9 cellular contexts compared by ENCODE assay signal in the genomic region with DNA sequence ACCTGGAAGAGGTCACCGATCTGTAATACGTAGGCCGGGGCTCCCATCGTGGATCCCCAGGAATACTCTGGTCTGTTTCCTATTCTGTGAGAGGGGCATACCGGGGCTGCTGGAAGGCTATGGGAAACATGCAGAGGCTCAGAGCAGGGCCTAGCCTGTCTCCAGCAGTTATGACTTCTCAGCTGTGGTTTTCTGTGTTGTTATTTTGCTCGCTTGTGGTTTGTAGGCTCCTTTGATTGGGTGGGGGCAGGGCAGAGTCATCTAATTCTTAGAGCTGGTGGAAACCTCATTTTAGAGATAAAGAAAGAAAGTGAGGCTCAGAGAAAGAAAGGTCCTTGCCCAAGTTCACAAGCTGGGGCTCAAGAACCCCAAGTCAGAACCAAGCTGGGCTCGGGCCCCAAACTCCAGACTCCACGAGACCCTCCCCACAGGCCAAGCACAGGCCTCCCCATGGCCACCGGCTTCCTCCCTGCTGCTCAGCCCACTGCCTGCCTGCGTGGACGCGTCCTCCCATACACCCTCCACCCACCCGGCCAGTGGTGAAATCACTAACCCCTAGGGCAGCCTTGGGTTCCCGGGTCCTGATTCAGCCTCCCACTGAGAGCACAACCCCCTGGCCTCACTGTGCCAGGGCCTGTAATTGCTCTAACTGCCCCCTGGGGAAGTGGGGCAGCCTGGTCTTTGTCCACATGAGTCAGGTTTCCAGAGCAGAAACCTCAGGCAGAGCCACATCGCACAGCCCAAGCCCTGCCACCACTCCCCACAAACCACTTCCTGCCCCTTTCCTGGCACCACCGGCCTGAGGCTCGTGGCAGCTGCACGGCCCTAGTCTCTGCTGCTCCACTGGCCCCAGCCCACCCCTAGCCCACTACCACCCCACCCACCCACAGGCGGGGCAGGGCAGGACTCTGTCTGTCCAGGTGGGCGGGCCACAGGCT.
A peak's percentile ranks its signal among the peaks of the same experiment; 100 is the strongest.
DNase-seq lines count a peak whose midpoint lies in the region; ATAC-seq and TF ChIP-seq lines count a peak whose summit lies in the region.
"Had no signal": no experiment of that assay in that cellular context is flagged by ENCODE, and none has a peak within 500 bp of the region (broad histone marks: within the 10 kb centered on the region; RNA-seq: fewer than 3 reads in every experiment).

No MANE protein-coding gene starts in this region.

- no peaks in the 10 kb centered on the region for H3K36me3 Mint-ChIP-seq in CD4-positive, alpha-beta T cell (ENCODE audit: low read depth)

- peak overlapping the region; percentile 82 for H3K27ac Mint-ChIP-seq in CD4-positive, alpha-beta T cell

- POLR2A ChIA-PET in CD4-positive, alpha-beta T cell (lab: Charles Lee), result interaction anchor here (0.8 to 4.8 kb wide), 23 partner anchors 12 to 1030 kb away, joined by 3 to 55 read pairs (median 6); partner anchors contain the start of gene TLE3

- DNase-seq in CD4-positive, alpha-beta T cell, result peak; percentile 67 to 82 (median 76)
- DNase-seq in UCSD-AML1 (lab: John Stamatoyannopoulos, UW; ENCODE audit: unreplicated experiment), result peak; percentile 90
- peak in 1 of 2 donors; percentile 50 for DNase-seq in breast epithelium (ENCODE audit: low spot score in 2 of 2)
- peak; percentile 68 for DNase-seq in mucosa of gallbladder (ENCODE audit: low spot score)
- DNase-seq in stimulated activated naive CD4-positive, alpha-beta T cell treated with Interleukin-2 at 50 U/mL for 16 hours (lab: John Stamatoyannopoulos, UW), result peak; percentile 79
- DNase-seq in vagina (ENCODE audit: extremely low spot score in 2 of 2), result no peak

- peak; percentile 83 for ATAC-seq in CD4-positive, alpha-beta T cell (ENCODE audit: poor library complexity)
- ATAC-seq in GM21381 (IDR thresholded peaks at IDR 0.05; ENCODE audit: unreplicated experiment), result peak; percentile 60

- H3K9me3 ChIP-seq in CD4-positive, alpha-beta T cell (ENCODE audit: control insufficient read depth, low read length), result no peaks in the 10 kb centered on the region
- H3K9me3 ChIP-seq in breast epithelium (no peaks in the 10 kb centered on the region), vagina (no peaks in the 10 kb centered on the region)
- H3K9me3 ChIP-seq: tibial artery had no signal

- H3K4me3 Mint-ChIP-seq in CD4-positive, alpha-beta T cell, result peak overlapping the region; percentile 79

- TF ChIP-seq CTCF in CD4-positive, alpha-beta T cell (IDR thresholded peaks at IDR 0.05), result no peak
- TF ChIP-seq CTCF in breast epithelium (IDR thresholded peaks at IDR 0.05), result peak in 1 of 3 donors; percentile 30
- TF ChIP-seq CTCF in vagina (IDR thresholded peaks at IDR 0.05), result no peak

- H3K36me3 ChIP-seq in breast epithelium (no peaks in the 10 kb centered on the region), vagina (no peaks in the 10 kb centered on the region)
- H3K36me3 ChIP-seq: tibial artery had no signal

- CTCF ChIA-PET in CD4-positive, alpha-beta T cell (lab: Charles Lee), result interaction anchor here (1.1 kb wide), 1 partner anchor 32 kb away, joined by 4 read pairs; no protein-coding TSS in a partner anchor

- H3K27ac ChIP-seq in CD4-positive, alpha-beta T cell (ENCODE audit: low read depth, low read length), result no peak overlapping the region
- H3K27ac ChIP-seq in breast epithelium (peak overlapping the region; percentile 33 to 61), vagina (no peak overlapping the region)
- H3K27ac ChIP-seq: tibial artery had no signal

- H3K27me3 ChIP-seq in CD4-positive, alpha-beta T cell (ENCODE audit: control insufficient read depth, insufficient read depth, low read length), result no peaks in the 10 kb centered on the region
- H3K27me3 ChIP-seq in breast epithelium (no peaks in the 10 kb centered on the region), vagina (no peaks in the 10 kb centered on the region)
- H3K27me3 ChIP-seq: tibial artery had no signal

- no peaks in the 10 kb centered on the region for H3K9me3 Mint-ChIP-seq in CD4-positive, alpha-beta T cell

- intact Hi-C loops in CD4-positive, alpha-beta T cell (cut with DNase I, micrococcal nuclease), result loop anchor here (1.0 to 5.0 kb wide), 8 partner anchors 12 to 1024 kb away; partner anchors contain the start of gene TLE3 (in 2 of the 2)
- intact Hi-C loops in breast epithelium (cut with DNase I; ENCODE audit: low total_unique reads), result no loop called here
- intact Hi-C loops in vagina (cut with DNase I), result no loop called here

- H3K4me1 Mint-ChIP-seq in CD4-positive, alpha-beta T cell (ENCODE audit: low read depth), result peaks cover 85% of the 10 kb centered on the region

- H3K27me3 Mint-ChIP-seq in CD4-positive, alpha-beta T cell, result no peaks in the 10 kb centered on the region

- TF ChIP-seq POLR2A in breast epithelium (IDR thresholded peaks at IDR 0.05), result no peak
- TF ChIP-seq POLR2A in vagina (IDR thresholded peaks at IDR 0.05), result no peak

- H3K4me3 ChIP-seq in breast epithelium (peak overlapping the region in 1 of 3 donors; percentile 33), vagina (no peak overlapping the region)
- H3K4me3 ChIP-seq: tibial artery had no signal

- no peak for TF ChIP-seq RAD21 in Ishikawa (IDR thresholded peaks at IDR 0.05; ENCODE audit: low read depth)

- H3K4me1 ChIP-seq in breast epithelium, result no peaks in the 10 kb centered on the region
- H3K4me1 ChIP-seq in vagina, result peaks cover 31% of the 10 kb centered on the region

- TF ChIP-seq EP300 in Ishikawa (IDR thresholded peaks at IDR 0.05; ENCODE audit: borderline replicate concordance), result peak; percentile 30; the same call in 1 of the 2 replicates

TF ChIP-seq in Ishikawa, 13 proteins besides CTCF, POLR2A, EP300 and RAD21:
- no peak for TF ChIP-seq MAX (IDR thresholded peaks at IDR 0.05)
- no peak for TF ChIP-seq ZBTB7A (IDR thresholded peaks at IDR 0.05; ENCODE audit: low read depth)
- TF ChIP-seq, protein P1, sequence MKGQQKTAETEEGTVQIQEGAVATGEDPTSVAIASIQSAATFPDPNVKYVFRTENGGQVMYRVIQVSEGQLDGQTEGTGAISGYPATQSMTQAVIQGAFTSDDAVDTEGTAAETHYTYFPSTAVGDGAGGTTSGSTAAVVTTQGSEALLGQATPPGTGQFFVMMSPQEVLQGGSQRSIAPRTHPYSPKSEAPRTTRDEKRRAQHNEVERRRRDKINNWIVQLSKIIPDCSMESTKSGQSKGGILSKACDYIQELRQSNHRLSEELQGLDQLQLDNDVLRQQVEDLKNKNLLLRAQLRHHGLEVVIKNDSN (IDR thresholded peaks at IDR 0.05), result no peak
- TF ChIP-seq CREB1 (IDR thresholded peaks at IDR 0.05; ENCODE audit: low read depth), result no peak
- TF ChIP-seq NFIC (IDR thresholded peaks at IDR 0.05), result peak; percentile 45
- no peak for TF ChIP-seq EGR1 (IDR thresholded peaks at IDR 0.05)
- 0 out of 2 replicates have a peak, but pooled peaks have one; percentile 37 for TF ChIP-seq TCF12 (IDR thresholded peaks at IDR 0.05; ENCODE audit: low read depth)
- TF ChIP-seq REST (IDR thresholded peaks at IDR 0.05; ENCODE audit: low read depth), result no peak

Comparison
In these comparisons a context has a peak if more than half of its experiments do, and no peak if none do; other contexts are left out.
1. DNase-seq: peak in CD4-positive, alpha-beta T cell (10 of 10), UCSD-AML1 (single experiment), mucosa of gallbladder (single experiment) and stimulated activated naive CD4-positive, alpha-beta T cell treated with Interleukin-2 at 50 U/mL for 16 hours (single experiment); none in vagina (0 of 2).
2. H3K27ac ChIP-seq: peak in breast epithelium (2 of 2); none in CD4-positive, alpha-beta T cell (single experiment) and vagina (single experiment).
3. intact Hi-C loops: an anchor here in CD4-positive, alpha-beta T cell (1.0 to 5.0 kb wide); none called in breast epithelium and vagina.